ENCODE assay signal across 1 cellular context in genomic region chr4:56123547-56123946, GRCh38.
A peak's percentile ranks its signal among the peaks of the same experiment; 100 is the strongest.
TF ChIP-seq lines count a peak whose summit lies in the region.

No MANE protein-coding gene starts in this region.

TF ChIP-seq in A549, 52 proteins besides CTCF, POLR2A, EP300 and RAD21:
- TF ChIP-seq REST (IDR thresholded peaks at IDR 0.05), result peak; percentile 57; the same call in 1 of the 2 replicates
- no peak for TF ChIP-seq PHF8 (IDR thresholded peaks at IDR 0.05; ENCODE audit: borderline replicate concordance, low read depth)
